7 cellular contexts compared by ENCODE assay signal in genomic region chr20:58242824-58243223, GRCh38. TPM values are rescaled to one million over a fixed set of nuclear protein-coding genes. Genes with fewer than 3 reads are reported as not detected.
"Had no signal": no experiment of that assay in that cellular context is flagged by ENCODE, and none has a peak within 500 bp of the region (broad histone marks: within the 10 kb centered on the region; RNA-seq: fewer than 3 reads in every experiment).

No MANE protein-coding gene starts in this region.

- H3K9me3 Mint-ChIP-seq: GM23338, H9 had no signal

- H3K4me3 ChIP-seq: GM23338, K562 had no signal

- DNase-seq: H9, HCEC 1CT, IMR-90 had no signal

- H3K27ac Mint-ChIP-seq: GM23338, H9 had no signal

- ATAC-seq: GM23338, K562 had no signal

- H3K4me3 Mint-ChIP-seq: GM23338, H9 had no signal

RNA-seq across cellular contexts. Expression of gene ANKRD60, which starts 14.4 kb away (rescaled TPM):
- total RNA-seq: GM23338, H1, H9, HT-29, IMR-90, K562 had no signal
